12 cellular contexts compared by ENCODE assay signal in the genomic region with DNA sequence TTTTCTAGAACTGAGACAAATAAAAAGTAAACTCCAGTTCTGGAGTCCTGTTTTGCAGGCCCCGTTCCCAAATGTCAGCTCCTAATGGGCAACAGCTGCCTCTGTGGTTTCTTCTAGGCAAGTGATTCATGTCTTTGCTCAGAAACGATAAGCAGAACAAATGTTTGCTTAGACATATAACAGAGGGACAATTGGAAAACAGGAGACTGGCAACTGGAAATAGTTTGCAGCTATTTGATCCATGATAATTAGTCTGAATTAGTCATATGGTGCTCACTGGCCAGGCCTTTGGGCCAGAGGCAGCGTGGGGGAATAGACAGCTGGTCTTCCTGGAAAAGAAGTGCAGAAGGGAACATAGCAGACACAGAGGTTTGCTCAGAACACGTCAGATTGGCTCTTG. TPM values are rescaled to one million over a fixed set of nuclear protein-coding genes. Genes with fewer than 3 reads are reported as not detected.
A peak's percentile ranks its signal among the peaks of the same experiment; 100 is the strongest.
DNase-seq lines count a peak whose midpoint lies in the region; ATAC-seq, FAIRE-seq and TF ChIP-seq lines count a peak whose summit lies in the region.
"Had no signal": no experiment of that assay in that cellular context is flagged by ENCODE, and none has a peak within 500 bp of the region (broad histone marks: within the 10 kb centered on the region; RNA-seq: fewer than 3 reads in every experiment).

No MANE protein-coding gene starts in this region.

- no peak for TF ChIP-seq POLR2A in H54 (IDR thresholded peaks at IDR 0.05; ENCODE audit: low read depth, low read length)

- FAIRE-seq in H54 (lab: Jason Lieb, UNC) = peak; percentile 23
- FAIRE-seq: G401.6 had no signal

- H3K27me3 Mint-ChIP-seq in natural killer cell (ENCODE audit: low read depth in 2 of 2) = peaks cover 35 to 44% of the 10 kb centered on the region in 2 donors

- 44 to 50% methylated on average over 4 of the region's 4 CpGs for WGBS in heart right ventricle, 2 donors

- H3K4me3 Mint-ChIP-seq in natural killer cell = no peak overlapping the region
- H3K4me3 Mint-ChIP-seq: activated CD4-positive, alpha-beta T cell treated with anti-CD3 and anti-CD28 coated beads, Interleukin-2, amount 10 ng/mL, durations not matched to agents 24 days and 14 days; neural crest cell had no signal

- H3K36me3 ChIP-seq in heart right ventricle = no peaks in the 10 kb centered on the region

- H3K27ac ChIP-seq in heart right ventricle = peak overlapping the region in 8 of 10 donors; percentile 20 to 59 (median 55)

- peaks cover 0 to 4% (median 3%) of the 10 kb centered on the region in 7 donors for H3K27me3 ChIP-seq in heart right ventricle

- no peak for TF ChIP-seq CTCF in heart right ventricle (IDR thresholded peaks at IDR 0.05)
- no peak for TF ChIP-seq CTCF in natural killer cell (IDR thresholded peaks at IDR 0.05)

- no peak overlapping the region for H3K4me3 ChIP-seq in heart right ventricle

- peaks cover 0 to 9% (median 0%) of the 10 kb centered on the region in 11 donors for H3K9me3 ChIP-seq in heart right ventricle

- no peaks in the 10 kb centered on the region for H3K36me3 Mint-ChIP-seq in natural killer cell

- DNase-seq in H54 (ENCODE audit: insufficient read length, low spot score) (peak; percentile 44), SW480 (ENCODE audit: low spot score) (peak; percentile 24), heart right ventricle (peak in 1 of 2 donors; percentile 47), smooth muscle cell of the brain vasculature (ENCODE audit: low read depth, low spot score) (peak; percentile 26), HuH-7 (ENCODE audit: low spot score) (no peak), natural killer cell (no peak)
- DNase-seq: activated CD4-positive, alpha-beta T cell treated with anti-CD3 and anti-CD28 coated beads, Interleukin-2, amount 10 ng/mL, durations not matched to agents 24 days and 14 days; NCI-H524 treated with DMSO at 0.1 percent for 48 hours had no signal

- peak; percentile 72 to 89 (median 83) for ATAC-seq in heart right ventricle
- no peak for ATAC-seq in HG02623 (IDR thresholded peaks at IDR 0.05; ENCODE audit: unreplicated experiment)
- no peak for ATAC-seq in GM19463 (IDR thresholded peaks at IDR 0.05; ENCODE audit: unreplicated experiment)
- ATAC-seq in natural killer cell = no peak

- no peaks in the 10 kb centered on the region for H3K9me3 Mint-ChIP-seq in natural killer cell
- H3K9me3 Mint-ChIP-seq: activated CD4-positive, alpha-beta T cell treated with anti-CD3 and anti-CD28 coated beads, Interleukin-2, amount 10 ng/mL, durations not matched to agents 24 days and 14 days had no signal

- H3K4me1 ChIP-seq in heart right ventricle = peaks cover 0 to 8% (median 0%) of the 10 kb centered on the region in 9 donors

- H3K27ac Mint-ChIP-seq in natural killer cell = no peak overlapping the region
- H3K27ac Mint-ChIP-seq: activated CD4-positive, alpha-beta T cell treated with anti-CD3 and anti-CD28 coated beads, Interleukin-2, amount 10 ng/mL, durations not matched to agents 24 days and 14 days had no signal

- intact Hi-C loops in heart right ventricle (cut with DNase I) = no loop called here
- intact Hi-C loops in natural killer cell (cut with micrococcal nuclease) = no loop called here

- H3K4me1 Mint-ChIP-seq in natural killer cell = no peaks in the 10 kb centered on the region
- H3K4me1 Mint-ChIP-seq: activated CD4-positive, alpha-beta T cell treated with anti-CD3 and anti-CD28 coated beads, Interleukin-2, amount 10 ng/mL, durations not matched to agents 24 days and 14 days; neural crest cell had no signal

RNA-seq across cellular contexts. Expression of gene TSHZ3, which starts 29.2 kb away (rescaled TPM):
- 1 to 10 TPM; 2.1 to 5.0 (median 3.2) TPM for total RNA-seq in heart right ventricle
- polyA plus RNA-seq in heart right ventricle = 1 to 10 TPM; 1.7 to 2.3 TPM
- 1 to 10 TPM; 5.3 to 8.1 (median 6.2) TPM for total RNA-seq in natural killer cell

Comparison
In these comparisons a context has a peak if more than half of its experiments do, and no peak if none do; other contexts are left out.
1. DNase-seq: peak in H54 (single experiment), SW480 (single experiment) and smooth muscle cell of the brain vasculature (single experiment); none in HuH-7 (single experiment) and natural killer cell (single experiment).
2. ATAC-seq: peak in heart right ventricle (8 of 8); none in HG02623 (single experiment), GM19463 (single experiment) and natural killer cell (0 of 3).